ENCODE assay signal across 35 cellular contexts in the genomic region with DNA sequence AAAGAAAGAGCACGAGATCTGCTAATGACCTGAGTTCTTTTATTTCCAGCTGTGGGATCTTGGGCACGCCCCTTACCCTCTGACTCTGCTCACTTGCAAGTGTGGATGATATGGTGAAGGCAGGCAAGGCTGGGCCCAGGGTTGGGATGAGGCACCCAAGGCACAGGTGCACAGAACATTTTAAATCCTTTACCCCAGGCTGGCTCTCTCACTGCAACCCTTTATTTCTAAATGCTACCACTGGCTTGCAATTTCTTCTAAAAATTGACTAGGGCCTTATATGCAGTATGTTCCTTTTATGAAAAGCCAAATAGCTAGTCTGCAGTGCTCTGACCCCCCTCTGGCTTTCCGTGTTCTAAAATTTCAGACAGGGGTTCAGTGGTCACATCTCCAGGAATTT.
"Had no signal": no experiment of that assay in that cellular context is flagged by ENCODE, and none has a peak within 500 bp of the region (broad histone marks: within the 10 kb centered on the region; RNA-seq: fewer than 3 reads in every experiment).

No MANE protein-coding gene starts in this region.

- H3K27me3 ChIP-seq: MG63 had no signal

- H3K27ac ChIP-seq: KMS-11 had no signal

- DNase-seq: Karpas-422, Kasumi-1, KBM-7, KG1, MG63, MM.1S, MV-4-11, NCI-H1048, NCI-H1092, NCI-H1092 treated with DMSO at 0.1 percent for 48 hours, NCI-H1105, NCI-H1105 treated with DMSO at 0.1 percent for 48 hours, NCI-H1417, NCI-H1417 treated with DMSO at 0.1 percent for 48 hours, NCI-H1436, NCI-H1436 treated with DMSO at 0.1 percent for 48 hours, NCI-H146, NCI-H1694, NCI-H1694 treated with DMSO at 0.1 percent for 48 hours, NCI-H187, NCI-H187 treated with DMSO at 0.1 percent for 48 hours, NCI-H1930, NCI-H2029, NCI-H2029 treated with DMSO at 0.1 percent for 48 hours, NCI-H2081, NCI-H2081 treated with DMSO at 0.1 percent for 48 hours, NCI-H2107, NCI-H2171, NCI-H2171 treated with DMSO at 0.1 percent for 48 hours, NCI-H2227 treated with DMSO at 0.1 percent for 48 hours, NCI-H226, NCI-H345, NCI-H446, NCI-H446 treated with DMSO at 0.1 percent for 48 hours had no signal

- H3K36me3 ChIP-seq: MG63 had no signal

- H3K4me3 ChIP-seq: MG63 had no signal

- H3K9me3 ChIP-seq: MG63 had no signal
